In the genomic region with DNA sequence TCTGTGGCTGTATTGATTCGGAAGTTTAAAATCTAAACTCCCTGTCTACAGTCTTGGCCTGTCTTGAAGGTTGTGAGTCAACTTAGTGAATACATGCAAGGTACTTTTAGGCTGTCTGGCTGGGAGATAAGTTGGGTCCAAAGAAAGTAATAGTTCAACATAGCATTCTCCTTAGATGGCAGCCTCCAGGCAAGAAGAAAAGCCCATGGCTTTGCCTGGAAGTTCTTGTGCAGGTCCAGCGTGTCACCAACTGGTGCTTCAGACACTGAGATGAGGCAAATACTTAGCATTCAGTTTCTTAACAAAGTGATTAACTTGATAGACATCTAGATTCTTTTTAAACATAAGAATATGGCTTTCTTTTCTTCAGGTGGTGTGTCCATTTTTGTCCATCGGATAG, we compare ENCODE assay signal across 23 cellular contexts.
"Had no signal": no experiment of that assay in that cellular context is flagged by ENCODE, and none has a peak within 500 bp of the region (broad histone marks: within the 10 kb centered on the region; RNA-seq: fewer than 3 reads in every experiment).

No MANE protein-coding gene starts in this region.

- H3K27me3 ChIP-seq: colonic mucosa, esophagus squamous epithelium, gastrocnemius medialis, heart right ventricle, left lung had no signal

- H3K27me3 Mint-ChIP-seq: dendritic cell treated with granulocyte-macrophage colony-stimulating factor and Interleukin-4, amounts not matched to agents 40 ng/mL and 50 ng/mL, for 4 days; effector memory CD8-positive, alpha-beta T cell; naive B cell had no signal

- H3K27ac ChIP-seq: colonic mucosa, epithelial cell of prostate, esophagus squamous epithelium, gastrocnemius medialis, heart right ventricle, left lung, lower lobe of right lung had no signal

- DNase-seq: colonic mucosa; cortex of kidney; effector CD8-positive, alpha-beta T cell; effector memory CD8-positive, alpha-beta T cell; endodermal cell; erythroblast; esophagus squamous epithelium; foreskin melanocyte; gastrocnemius medialis; glutamatergic neuron; head of caudate nucleus; heart right ventricle; hippocampal formation; left cardiac atrium; left lung; left ventricle myocardium superior; lower lobe of right lung; mesenchymal stem cell; mucosa of descending colon; naive B cell had no signal

- H3K9me3 ChIP-seq: colonic mucosa, esophagus squamous epithelium, gastrocnemius medialis, left lung, lower lobe of right lung, mucosa of descending colon had no signal

- H3K36me3 ChIP-seq: colonic mucosa, esophagus squamous epithelium, gastrocnemius medialis, left lung, lower lobe of right lung had no signal

- H3K27ac Mint-ChIP-seq: dendritic cell treated with granulocyte-macrophage colony-stimulating factor and Interleukin-4, amounts not matched to agents 40 ng/mL and 50 ng/mL, for 4 days; effector memory CD8-positive, alpha-beta T cell; endodermal cell; mesothelial cell of epicardium had no signal

- H3K9me3 Mint-ChIP-seq: effector memory CD8-positive, alpha-beta T cell; naive B cell had no signal

- H3K4me1 ChIP-seq: colonic mucosa, gastrocnemius medialis, left lung, lower lobe of right lung had no signal

- H3K4me1 Mint-ChIP-seq: naive B cell had no signal

- H3K4me3 Mint-ChIP-seq: dendritic cell treated with granulocyte-macrophage colony-stimulating factor and Interleukin-4, amounts not matched to agents 40 ng/mL and 50 ng/mL, for 4 days; effector memory CD8-positive, alpha-beta T cell; endodermal cell; mesothelial cell of epicardium; naive B cell had no signal

- H3K4me3 ChIP-seq: colonic mucosa, esophagus squamous epithelium, gastrocnemius medialis, heart right ventricle, left lung, lower lobe of right lung, mucosa of descending colon had no signal
